In genomic region chr2:39153312-39153711, GRCh38 we compare ENCODE assay signal across 18 cellular contexts. TPM values are rescaled to one million over a fixed set of nuclear protein-coding genes. Genes with fewer than 3 reads are reported as not detected.
DNase-seq lines count a peak whose midpoint lies in the region; ATAC-seq and TF ChIP-seq lines count a peak whose summit lies in the region.
"Had no signal": no experiment of that assay in that cellular context is flagged by ENCODE, and none has a peak within 500 bp of the region (broad histone marks: within the 10 kb centered on the region; RNA-seq: fewer than 3 reads in every experiment).

No MANE protein-coding gene starts in this region.

- no peak overlapping the region for H3K9ac ChIP-seq in PC-3 (ENCODE audit: low read length)
- H3K9ac ChIP-seq: KMS-11 had no signal

- H3K4me3 ChIP-seq in PC-3 (ENCODE audit: low read length) (no peak overlapping the region), osteoblast (ENCODE audit: insufficient read depth, low read length) (no peak overlapping the region), esophagus squamous epithelium (no peak overlapping the region)

- intact Hi-C loops in PC-3 (cut with micrococcal nuclease) = no loop called here
- intact Hi-C loops in esophagus squamous epithelium (cut with DNase I) = no loop called here

- CTCF ChIA-PET in PC-3 (lab: Charles Lee) (interaction anchor here (0.5 kb wide), 1 partner anchor 257 kb away, joined by 3 read pairs; no protein-coding TSS in a partner anchor), T-cell (lab: Charles Lee) (interaction anchor here in 1 of 2 donors (0.6 kb wide), 1 partner anchor 41 kb away, joined by 3 read pairs; no protein-coding TSS in a partner anchor)

- H3K9me2 ChIP-seq in PC-3 (replicated peaks; ENCODE audit: low read length) = no peaks in the 10 kb centered on the region; the same call in 1 of the 2 replicates

- no peak overlapping the region for H3K4me3 Mint-ChIP-seq in T-cell
- H3K4me3 Mint-ChIP-seq: B cell; CD4-positive, alpha-beta T cell had no signal

- no peaks in the 10 kb centered on the region for H3K36me3 ChIP-seq in PC-3 (ENCODE audit: low read depth, low read length)
- no peaks in the 10 kb centered on the region for H3K36me3 ChIP-seq in osteoblast (ENCODE audit: insufficient read depth, low read length)
- H3K36me3 ChIP-seq in esophagus squamous epithelium = no peaks in the 10 kb centered on the region

- H3K27ac ChIP-seq in PC-3 (ENCODE audit: low read length) (no peak overlapping the region), osteoblast (ENCODE audit: low read depth, low read length) (peak overlapping the region; percentile 61), esophagus squamous epithelium (no peak overlapping the region)
- H3K27ac ChIP-seq: HL-60, KMS-11 had no signal

- H3K4me2 ChIP-seq in PC-3 (ENCODE audit: low read length) (0 out of 2 replicates have a peak overlapping the region, but pooled peaks have one; percentile 31), osteoblast (ENCODE audit: insufficient read depth, low read length) (peak overlapping the region; percentile 27)
- H3K4me2 ChIP-seq: KMS-11 had no signal

- H3K27ac Mint-ChIP-seq in T-cell = no peak overlapping the region
- H3K27ac Mint-ChIP-seq: B cell; CD4-positive, alpha-beta T cell had no signal

- POLR2A ChIA-PET in PC-3 (lab: Charles Lee; ENCODE audit: unreplicated experiment) (no interaction called here), T-cell (lab: Charles Lee) (no interaction called here)

- no peaks in the 10 kb centered on the region for H3K27me3 ChIP-seq in PC-3 (ENCODE audit: low read length)
- H3K27me3 ChIP-seq in osteoblast (ENCODE audit: insufficient read depth, low read length) = no peaks in the 10 kb centered on the region
- H3K27me3 ChIP-seq in esophagus squamous epithelium = no peaks in the 10 kb centered on the region

- WGBS in esophagus squamous epithelium, 2 donors = 76 to 87% methylated on average over 1 of the region's 1 CpG

- H4K20me1 ChIP-seq in PC-3 (ENCODE audit: low read length) (no peaks in the 10 kb centered on the region), osteoblast (ENCODE audit: insufficient read depth, low read length) (no peaks in the 10 kb centered on the region)

- ATAC-seq in PC-3 = no peak
- ATAC-seq in T-cell (replicated peaks in 1 of 4) = no peak
- ATAC-seq: Panc1 had no signal

- H3K4me1 ChIP-seq in PC-3 (ENCODE audit: insufficient read depth, low read length) = peaks cover 11% of the 10 kb centered on the region
- peaks cover 9% of the 10 kb centered on the region for H3K4me1 ChIP-seq in osteoblast (ENCODE audit: insufficient read depth, low read length)
- H3K4me1 ChIP-seq in esophagus squamous epithelium = no peaks in the 10 kb centered on the region

- no peaks in the 10 kb centered on the region for H3K9me3 Mint-ChIP-seq in T-cell
- H3K9me3 Mint-ChIP-seq: CD4-positive, alpha-beta T cell had no signal

- H3K27me3 Mint-ChIP-seq in T-cell = no peaks in the 10 kb centered on the region
- H3K27me3 Mint-ChIP-seq: B cell; CD4-positive, alpha-beta T cell had no signal

- no TSS peak for BruUV-seq in PC-3 (replicated peaks; lab: Mats Ljungman, UMichigan)

- H2AFZ ChIP-seq in PC-3 (ENCODE audit: low read length) (no peak overlapping the region), osteoblast (ENCODE audit: low read length) (no peak overlapping the region)

- no peak for TF ChIP-seq CTCF in PC-3 (conservative IDR thresholded peaks at IDR 0.05; ENCODE audit: low read depth, low read length)
- TF ChIP-seq CTCF in osteoblast (IDR thresholded peaks at IDR 0.05; ENCODE audit: extremely low read depth, low read depth, low read length) = no peak
- no peak for TF ChIP-seq CTCF in esophagus squamous epithelium (IDR thresholded peaks at IDR 0.05)

- peaks cover 0 to 2% (median 0%) of the 10 kb centered on the region in 3 donors for H3K4me1 Mint-ChIP-seq in T-cell
- H3K4me1 Mint-ChIP-seq: B cell had no signal

- DNase-seq in AG08396 (ENCODE audit: low spot score) (peak; percentile 7), PC-3 (peak; percentile 43), fibroblast of gingiva (ENCODE audit: low read depth) (peak; percentile 93), osteoblast (ENCODE audit: insufficient read length, low spot score, missing footprints) (no peak), T-cell (no peak), cortex of kidney (lab: John Stamatoyannopoulos, UW) (no peak), esophagus squamous epithelium (lab: John Stamatoyannopoulos, UW) (no peak)
- DNase-seq in activated effector memory CD4-positive, alpha-beta T cell treated with Interleukin-2 at 50 U/mL for 16 hours = no peak
- DNase-seq: Calu3; CD4-positive, alpha-beta T cell; NCI-H1092 treated with DMSO at 0.1 percent for 48 hours; NCI-H1694; NCI-H2107; SIG-M5 had no signal

- H3K79me2 ChIP-seq in PC-3 (ENCODE audit: low read length) = no peaks in the 10 kb centered on the region
- no peaks in the 10 kb centered on the region for H3K79me2 ChIP-seq in osteoblast (ENCODE audit: insufficient read depth, low read length)

- no peaks in the 10 kb centered on the region for H3K36me3 Mint-ChIP-seq in T-cell

- H3F3A ChIP-seq in PC-3 (ENCODE audit: low read length, unreplicated experiment) = no peaks in the 10 kb centered on the region

- no peak for TF ChIP-seq POLR2A in esophagus squamous epithelium (IDR thresholded peaks at IDR 0.05)

- no peaks in the 10 kb centered on the region for H3K9me3 ChIP-seq in PC-3 (ENCODE audit: low read length)
- H3K9me3 ChIP-seq in osteoblast (ENCODE audit: low read depth, low read length) = no peaks in the 10 kb centered on the region
- no peaks in the 10 kb centered on the region for H3K9me3 ChIP-seq in esophagus squamous epithelium

RNA-seq across cellular contexts. Expression of gene SOS1, which starts 32.5 kb away (rescaled TPM):
- total RNA-seq in PC-3 (2014; rRNA removed) (9.7 and 10.5 TPM in 2 replicates), osteoblast (21.8 and 28.6 TPM in 2 replicates), T-cell (100 to 1,000 TPM in 2 of 5 donors, 10 to 100 TPM in 3; 44.3 to 138 (median 82.9) TPM), esophagus squamous epithelium (10 to 100 TPM; 15.1 to 48.2 (median 27.8) TPM)

Comparison
In these comparisons a context has a peak if more than half of its experiments do, and no peak if none do; other contexts are left out.
1. DNase-seq: peak in AG08396 (single experiment), PC-3 (single experiment) and fibroblast of gingiva (single experiment); none in osteoblast (single experiment), T-cell (0 of 34), activated effector memory CD4-positive, alpha-beta T cell treated with Interleukin-2 at 50 U/mL for 16 hours (single experiment), cortex of kidney (single experiment) and esophagus squamous epithelium (single experiment).